In the genomic region with DNA sequence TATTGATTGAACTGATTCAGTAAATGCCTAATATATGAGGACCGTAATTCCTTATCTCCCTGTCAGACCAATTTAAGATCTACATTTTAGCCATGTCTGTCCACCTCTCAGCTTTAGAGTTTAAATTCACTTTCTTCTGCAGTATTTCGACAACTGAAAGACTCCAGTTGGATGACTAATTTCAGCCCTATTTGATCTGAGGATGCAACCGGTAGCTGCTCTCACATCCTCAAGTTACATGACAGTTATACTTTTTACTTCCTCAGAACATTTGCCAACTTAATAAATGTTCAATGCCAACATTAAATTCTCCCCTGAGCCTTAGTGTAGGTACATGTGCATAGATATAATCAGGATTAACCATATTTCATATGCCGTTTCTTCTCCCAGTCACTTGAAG, we compare ENCODE assay signal across 13 cellular contexts. TPM values are rescaled to one million over a fixed set of nuclear protein-coding genes. Genes with fewer than 3 reads are reported as not detected.
A peak's percentile ranks its signal among the peaks of the same experiment; 100 is the strongest.
DNase-seq lines count a peak whose midpoint lies in the region; ATAC-seq, FAIRE-seq and TF ChIP-seq lines count a peak whose summit lies in the region.
"Had no signal": no experiment of that assay in that cellular context is flagged by ENCODE, and none has a peak within 500 bp of the region (broad histone marks: within the 10 kb centered on the region; RNA-seq: fewer than 3 reads in every experiment).

No MANE protein-coding gene starts in this region.

- H3K4me1 ChIP-seq in GM12878 (ENCODE audit: control insufficient read depth, insufficient read depth, low read length): peaks cover 30% of the 10 kb centered on the region

- H2AFZ ChIP-seq in GM12878 (ENCODE audit: control insufficient read depth, low read depth, low read length): no peak overlapping the region

- RAD21 ChIA-PET in GM12878 (lab: Charles Lee; ENCODE audit: unreplicated experiment): interaction anchor here (1.0 to 1.9 kb wide), 6 partner anchors 10 to 432 kb away, joined by 3 to 9 read pairs (median 4); no protein-coding TSS in a partner anchor

- no peak for TF ChIP-seq CTCF in GM12878 (IDR thresholded peaks at IDR 0.05 in 2 of 3, conservative IDR thresholded peaks at IDR 0.05 in 1 of 3; ENCODE audit: control insufficient read depth in 2 of 3, extremely low read depth in 1 of 3, insufficient read depth in 1 of 3, low read depth in 3 of 3, low read length in 3 of 3)

- no peaks in the 10 kb centered on the region for H3K27me3 Mint-ChIP-seq in activated CD4-positive, alpha-beta T cell treated with anti-CD3 and anti-CD28 coated beads, Interleukin-2, amount 10 ng/mL, durations not matched to agents 24 days and 14 days

- no peaks in the 10 kb centered on the region for H4K20me1 ChIP-seq in GM12878 (ENCODE audit: control insufficient read depth, insufficient read depth)

- intact Hi-C loops in activated CD4-positive, alpha-beta T cell treated with anti-CD3 and anti-CD28 coated beads, Interleukin-2, amount 10 ng/mL, durations not matched to agents 24 days and 14 days (cut with micrococcal nuclease): loop anchor here (1.0 to 10.0 kb wide), 8 partner anchors 8 to 352 kb away; a partner anchor contains a TSS
- intact Hi-C loops in GM12878 (cut with micrococcal nuclease; ENCODE audit: unreplicated experiment): loop anchor here (2.0 to 10.0 kb wide), 4 partner anchors 72 to 169 kb away; a partner anchor contains a TSS

- 40% methylated on average over 4 of the region's 4 CpGs for WGBS in GM12878 (ENCODE audit: insufficient coverage, insufficient replicate concordance, low lambda C conversion rate, missing lambda C conversion rate)

- peak overlapping the region; percentile 74 for H3K4me2 ChIP-seq in GM12878 (ENCODE audit: control insufficient read depth, insufficient read depth)

- peak overlapping the region; percentile 58 for H3K4me3 Mint-ChIP-seq in activated CD4-positive, alpha-beta T cell treated with anti-CD3 and anti-CD28 coated beads, Interleukin-2, amount 10 ng/mL, durations not matched to agents 24 days and 14 days

- peaks cover 60% of the 10 kb centered on the region for H3K4me1 Mint-ChIP-seq in activated CD4-positive, alpha-beta T cell treated with anti-CD3 and anti-CD28 coated beads, Interleukin-2, amount 10 ng/mL, durations not matched to agents 24 days and 14 days

- CTCF ChIA-PET in GM12878 (lab: Yijun Ruan, JAX): interaction anchor here (0.7 to 1.9 kb wide), 2 partner anchors 48 to 71 kb away, joined by 3 to 4 read pairs; no protein-coding TSS in a partner anchor

- no peaks in the 10 kb centered on the region; the same call in 1 of the 3 replicates for H3K9me3 ChIP-seq in GM12878 (replicated peaks; ENCODE audit: control insufficient read depth, insufficient read depth, low read length)
- H3K9me3 ChIP-seq: tibial artery had no signal

- no peaks in the 10 kb centered on the region for H3K79me2 ChIP-seq in GM12878 (ENCODE audit: control insufficient read depth, insufficient read depth, low read length)

- SMC1A ChIA-PET in GM12878 (lab: Charles Lee; ENCODE audit: uncharacterized antibody, unreplicated experiment): interaction anchor here (0.6 to 2.1 kb wide), 13 partner anchors 9 to 356 kb away, joined by 3 to 7 read pairs (median 3); no protein-coding TSS in a partner anchor

- DNase-seq in activated CD4-positive, alpha-beta T cell treated with anti-CD3 and anti-CD28 coated beads, Interleukin-2, amount 10 ng/mL, durations not matched to agents 24 days and 14 days: peak; percentile 75
- no peak for DNase-seq in activated CD4-positive, alpha-beta T cell treated with anti-CD3 and anti-CD28 coated beads, Interleukin-2, amount 50 U/mL, for 1 hour
- DNase-seq in GM12878 (ENCODE audit: low read depth, low spot score) (no peak), ecto neural progenitor cell (ENCODE audit: low spot score) (no peak), COR-L47 (lab: John Stamatoyannopoulos, UW) (no peak)
- no peak for DNase-seq in stimulated activated CD8-positive, alpha-beta memory T cell treated with anti-CD3 and anti-CD28 coated beads, Interleukin-4, amount 100 ng/mL, for 48 hours
- DNase-seq: 8988T, tibial artery had no signal

- no TSS peak for BruUV-seq in GM12878 (replicated peaks; lab: Mats Ljungman, UMichigan)

- no peak overlapping the region for H3K9ac ChIP-seq in GM12878 (ENCODE audit: control insufficient read depth, insufficient read depth, low read length)

- peak overlapping the region; percentile 16; the same call in 1 of the 2 replicates for H3K27ac ChIP-seq in GM12878 (ENCODE audit: control insufficient read depth, insufficient read depth)
- H3K27ac ChIP-seq: tibial artery had no signal

- TF ChIP-seq EP300 in GM12878 (IDR thresholded peaks at IDR 0.05; ENCODE audit: borderline replicate concordance in 1 of 2, control insufficient read depth in 1 of 2, low read depth in 2 of 2, low read length in 2 of 2): peak in 1 of 2 experiments; percentile 78; a peak in 2 of 4 replicates

- H3K27ac Mint-ChIP-seq in activated CD4-positive, alpha-beta T cell treated with anti-CD3 and anti-CD28 coated beads, Interleukin-2, amount 10 ng/mL, durations not matched to agents 24 days and 14 days: peak overlapping the region; percentile 85

- H3K36me3 Mint-ChIP-seq in activated CD4-positive, alpha-beta T cell treated with anti-CD3 and anti-CD28 coated beads, Interleukin-2, amount 10 ng/mL, durations not matched to agents 24 days and 14 days (ENCODE audit: low read depth): peaks cover 15% of the 10 kb centered on the region

- in situ Hi-C loops in GM12878 (cut with MboI): no loop called here

- H3K36me3 ChIP-seq in GM12878 (ENCODE audit: control insufficient read depth in 2 of 2, insufficient read depth in 2 of 2, low read length in 1 of 2): no peaks in the 10 kb centered on the region
- H3K36me3 ChIP-seq: tibial artery had no signal

- FAIRE-seq in GM12878 (lab: Jason Lieb, UNC): no peak

- TF ChIP-seq POLR2A in GM12878 (IDR thresholded peaks at IDR 0.05; ENCODE audit: low read depth, low read length): no peak

- no peak for TF ChIP-seq RAD21 in GM12878 (IDR thresholded peaks at IDR 0.05; ENCODE audit: insufficient read depth, low read depth, low read length)

- peak; percentile 75 for ATAC-seq in GM21825 (IDR thresholded peaks at IDR 0.05; ENCODE audit: unreplicated experiment)
- ATAC-seq in HG03520 (IDR thresholded peaks at IDR 0.05; ENCODE audit: unreplicated experiment): peak; percentile 70
- ATAC-seq in GM12878: peak; percentile 84

- H3K9me3 Mint-ChIP-seq in activated CD4-positive, alpha-beta T cell treated with anti-CD3 and anti-CD28 coated beads, Interleukin-2, amount 10 ng/mL, durations not matched to agents 24 days and 14 days: peaks cover 18% of the 10 kb centered on the region

- H3K27me3 ChIP-seq in GM12878 (replicated peaks in 1 of 2; ENCODE audit: control insufficient read depth in 2 of 2, insufficient read depth in 2 of 2, low read length in 1 of 2): no peaks in the 10 kb centered on the region
- H3K27me3 ChIP-seq: tibial artery had no signal

- peak overlapping the region; percentile 32; the same call in 1 of the 2 replicates for H3K4me3 ChIP-seq in GM12878
- H3K4me3 ChIP-seq: lung, tibial artery had no signal

- POLR2A ChIA-PET in GM12878 (lab: Charles Lee): no interaction called here

TF ChIP-seq in GM12878, 131 proteins besides CTCF, POLR2A, EP300 and RAD21 (continues in another document):
- TF ChIP-seq CREM (IDR thresholded peaks at IDR 0.05; ENCODE audit: low read depth) (peak; percentile 62; the same call in 1 of the 2 replicates), SIX5 (IDR thresholded peaks at IDR 0.05; ENCODE audit: low read depth, low read length, severe bottlenecking) (no peak), EED (IDR thresholded peaks at IDR 0.05; ENCODE audit: low read depth) (peak; percentile 76), IKZF1 (conservative IDR thresholded peaks at IDR 0.05) (peak; percentile 69), MYC (IDR thresholded peaks at IDR 0.05; ENCODE audit: insufficient read depth, insufficient read length, insufficient replicate concordance, low read length, severe bottlenecking) (no peak), NFYA (IDR thresholded peaks at IDR 0.05; ENCODE audit: borderline replicate concordance, low read depth, low read length) (no peak), MYB (IDR thresholded peaks at IDR 0.05; ENCODE audit: borderline replicate concordance, low read depth, low read length) (no peak), ZNF217 (IDR thresholded peaks at IDR 0.05) (no peak; the same call in 1 of the 2 replicates), SUZ12 (IDR thresholded peaks at IDR 0.05; ENCODE audit: unreplicated experiment) (no peak), ZNF24 (IDR thresholded peaks at IDR 0.05) (no peak), FOXK2 (IDR thresholded peaks at IDR 0.05) (no peak), CHD2 (IDR thresholded peaks at IDR 0.05; ENCODE audit: borderline replicate concordance, low read depth, low read length) (no peak)

RNA-seq across cellular contexts. Expression of a gene that starts 2.5 kb away (rescaled TPM):
- 2.0 and 2.2 TPM in 2 replicates for total RNA-seq in activated CD4-positive, alpha-beta T cell treated with anti-CD3 and anti-CD28 coated beads, Interleukin-2, amount 10 ng/mL, durations not matched to agents 24 days and 14 days
- total RNA-seq in GM12878 (2013; cell fraction: nucleolus; rRNA removed): 4.8 and 6.2 TPM in 2 replicates
- total RNA-seq in GM12878 (2014; rRNA removed) (0.11 and 0.16 TPM in 2 replicates), GM12878 (2014; rRNA removed; fragmentation: Illumina TruSeq; extraction: Trizol) (0.31 and 0.37 TPM in 2 replicates), GM12878 (2021) (0.11 and 0.18 TPM in 2 replicates)
- 0.42 TPM for polyA plus RNA-seq in GM12878 (2011; ENCODE audit: low read depth)
- polyA plus RNA-seq in GM12878 (2011; rRNA removed) (1.3 and 1.6 TPM in 2 replicates), GM12878 (2014; fragmentation: Illumina TruSeq; extraction: Trizol) (0.28 and 0.52 TPM in 2 replicates), GM12878 (2014; fragmentation: Nextera tagmentation; extraction: Ambion mirVana) (under 1 TPM in 1 of 2 experiments, not detected in 1; 0.27 TPM), GM12878 (2014; rRNA removed) (0.16 and 0.32 TPM in 2 replicates), GM12878 (2016; fragmentation: Nextera tagmentation; extraction: Ambion mirVana) (under 1 TPM; 0.23 to 0.54 TPM)
- polyA plus RNA-seq in GM12878 (2011; cell fraction: cytosol; rRNA removed): 0.22 and 0.32 TPM in 2 replicates
- polyA plus RNA-seq in GM12878 (2011; cell fraction: nucleus; rRNA removed): 1.7 and 2.8 TPM in 2 replicates
- 0.45 and 1.1 TPM in 2 replicates for polyA plus RNA-seq in GM12878 (2012)
- polyA minus RNA-seq in GM12878 (2011; rRNA and poly(A)+ RNA removed): 0.21 and 0.66 TPM in 2 replicates
- polyA minus RNA-seq in GM12878 (2011; cell fraction: cytosol; rRNA and poly(A)+ RNA removed): not detected in 2 replicates
- 0.48 TPM in 2 replicates for polyA minus RNA-seq in GM12878 (2011; cell fraction: nucleus; rRNA and poly(A)+ RNA removed)
- total RNA-seq: fibroblast of lung, LHCN-M2 had no signal
- polyA plus RNA-seq: fibroblast of lung had no signal
